12 cellular contexts compared by ENCODE assay signal in the genomic region with DNA sequence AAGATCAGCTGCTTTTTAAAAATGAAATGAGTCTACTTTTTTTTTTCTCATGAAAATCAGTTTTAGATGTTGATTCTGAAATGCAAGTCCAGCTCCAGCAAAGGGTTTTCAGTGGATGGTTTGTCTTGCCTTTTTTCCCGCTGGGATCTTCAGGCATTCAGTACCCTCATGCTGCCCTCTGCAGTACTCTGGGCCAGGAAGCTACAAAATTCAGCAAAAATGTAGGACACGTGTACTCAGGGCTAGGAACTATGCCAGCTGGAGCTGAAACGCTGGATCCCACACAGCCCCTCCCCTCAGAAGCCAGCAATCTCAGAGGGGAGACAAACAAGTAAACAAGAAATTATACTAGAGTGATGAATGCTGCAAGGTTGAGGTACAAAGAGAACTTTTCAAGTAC.
DNase-seq lines count a peak whose midpoint lies in the region; ATAC-seq and TF ChIP-seq lines count a peak whose summit lies in the region.
"Had no signal": no experiment of that assay in that cellular context is flagged by ENCODE, and none has a peak within 500 bp of the region (broad histone marks: within the 10 kb centered on the region; RNA-seq: fewer than 3 reads in every experiment).

No MANE protein-coding gene starts in this region.

- H3K36me3 Mint-ChIP-seq in activated T-cell treated with anti-CD3 and anti-CD28 coated beads, Interleukin-2, amount 50 U/mL, for 72 hours (ENCODE audit: insufficient read depth in 2 of 2) = no peaks in the 10 kb centered on the region

- TF ChIP-seq CTCF in left ventricle myocardium inferior (IDR thresholded peaks at IDR 0.05; ENCODE audit: borderline replicate concordance) = no peak
- TF ChIP-seq CTCF in psoas muscle (IDR thresholded peaks at IDR 0.05) = no peak

- ATAC-seq in left cardiac atrium (peak; percentile 72 to 78), psoas muscle (no peak), HG02798 (IDR thresholded peaks at IDR 0.05; ENCODE audit: poor library complexity, unreplicated experiment) (no peak)
- ATAC-seq in activated T-cell treated with anti-CD3 and anti-CD28 coated beads, Interleukin-2, amount 50 U/mL, for 72 hours (replicated peaks in 1 of 2) = no peak
- ATAC-seq: activated CD4-positive, alpha-beta T cell treated with anti-CD3 and anti-CD28 coated beads for 36 hours had no signal

- H3K27ac ChIP-seq in left ventricle myocardium inferior (replicated peaks) = no peak overlapping the region
- H3K27ac ChIP-seq in psoas muscle = no peak overlapping the region
- H3K27ac ChIP-seq: spleen had no signal

- 5 to 13% (median 10%) methylated on average over 3 of the region's 3 CpGs for WGBS in psoas muscle, 3 donors

- no peaks in the 10 kb centered on the region for H3K4me1 Mint-ChIP-seq in activated T-cell treated with anti-CD3 and anti-CD28 coated beads, Interleukin-2, amount 50 U/mL, for 72 hours (ENCODE audit: low read depth)
- H3K4me1 Mint-ChIP-seq: activated CD4-positive, alpha-beta T cell treated with anti-CD3 and anti-CD28 coated beads for 36 hours had no signal

- peaks cover 17% of the 10 kb centered on the region for H3K27me3 Mint-ChIP-seq in activated T-cell treated with anti-CD3 and anti-CD28 coated beads, Interleukin-2, amount 50 U/mL, for 72 hours (ENCODE audit: low read depth)

- H3K9me3 Mint-ChIP-seq in activated T-cell treated with anti-CD3 and anti-CD28 coated beads, Interleukin-2, amount 50 U/mL, for 72 hours = no peaks in the 10 kb centered on the region

- H3K4me3 Mint-ChIP-seq in activated T-cell treated with anti-CD3 and anti-CD28 coated beads, Interleukin-2, amount 50 U/mL, for 72 hours = no peak overlapping the region
- H3K4me3 Mint-ChIP-seq: activated CD4-positive, alpha-beta T cell treated with anti-CD3 and anti-CD28 coated beads for 36 hours had no signal

- intact Hi-C loops in left cardiac atrium (cut with DNase I) = no loop called here
- intact Hi-C loops in left ventricle myocardium inferior (cut with micrococcal nuclease) = no loop called here
- intact Hi-C loops in psoas muscle (cut with DNase I) = no loop called here

- no peaks in the 10 kb centered on the region for H3K4me1 ChIP-seq in left ventricle myocardium inferior
- no peaks in the 10 kb centered on the region for H3K4me1 ChIP-seq in psoas muscle
- H3K4me1 ChIP-seq: BE2C, spleen had no signal

- H3K36me3 ChIP-seq in left ventricle myocardium inferior (no peaks in the 10 kb centered on the region), psoas muscle (ENCODE audit: insufficient read depth in 1 of 2, low read depth in 1 of 2) (no peaks in the 10 kb centered on the region)
- H3K36me3 ChIP-seq: BE2C, spleen had no signal

- no peak overlapping the region for H3K27ac Mint-ChIP-seq in activated T-cell treated with anti-CD3 and anti-CD28 coated beads, Interleukin-2, amount 50 U/mL, for 72 hours
- H3K27ac Mint-ChIP-seq: activated CD4-positive, alpha-beta T cell treated with anti-CD3 and anti-CD28 coated beads for 36 hours had no signal

- H3K4me3 ChIP-seq in left ventricle myocardium inferior (no peak overlapping the region), psoas muscle (no peak overlapping the region)
- H3K4me3 ChIP-seq: spleen had no signal

- H3K9me3 ChIP-seq in left ventricle myocardium inferior (replicated peaks) (peaks cover 3% of the 10 kb centered on the region), psoas muscle (peaks cover 3% of the 10 kb centered on the region)
- H3K9me3 ChIP-seq: BE2C had no signal

- H3K27me3 ChIP-seq in left ventricle myocardium inferior (ENCODE audit: low read depth) = peaks cover 11% of the 10 kb centered on the region
- no peaks in the 10 kb centered on the region for H3K27me3 ChIP-seq in psoas muscle (ENCODE audit: insufficient read depth in 3 of 3, low read length in 2 of 3)
- H3K27me3 ChIP-seq: BE2C had no signal

- DNase-seq in left cardiac atrium (no peak), left ventricle myocardium inferior (no peak), amniotic epithelial cell (ENCODE audit: low read depth) (peak; percentile 60), hippocampal formation (lab: John Stamatoyannopoulos, UW) (peak; percentile 5 to 35), psoas muscle (no peak), NOMO-1 (lab: John Stamatoyannopoulos, UW; ENCODE audit: unreplicated experiment in 2 of 2) (no peak)
- no peak for DNase-seq in activated T-cell treated with anti-CD3 and anti-CD28 coated beads, Interleukin-2, amount 50 U/mL, for 72 hours
- DNase-seq: activated CD4-positive, alpha-beta T cell treated with anti-CD3 and anti-CD28 coated beads for 36 hours; activated effector memory CD4-positive, alpha-beta T cell treated with anti-CD3 and anti-CD28 coated beads, Interleukin-2, amount 50 U/mL, for 16 hours; spleen had no signal

Comparison
In these comparisons a context has a peak if more than half of its experiments do, and no peak if none do; other contexts are left out.
1. ATAC-seq: peak in left cardiac atrium (2 of 2); none in psoas muscle (0 of 4), HG02798 (single experiment) and activated T-cell treated with anti-CD3 and anti-CD28 coated beads, Interleukin-2, amount 50 U/mL, for 72 hours (0 of 2).
2. DNase-seq: peak in amniotic epithelial cell (single experiment) and hippocampal formation (2 of 2); none in left cardiac atrium (single experiment), left ventricle myocardium inferior (single experiment), psoas muscle (0 of 2), NOMO-1 (0 of 2) and activated T-cell treated with anti-CD3 and anti-CD28 coated beads, Interleukin-2, amount 50 U/mL, for 72 hours (0 of 2).